In genomic region chr7:6607651-6608051, GRCh38 we compare ENCODE assay signal across 36 cellular contexts. TPM values are rescaled to one million over a fixed set of nuclear protein-coding genes. Genes with fewer than 3 reads are reported as not detected.
"Had no signal": no experiment of that assay in that cellular context is flagged by ENCODE, and none has a peak within 500 bp of the region (broad histone marks: within the 10 kb centered on the region; RNA-seq: fewer than 3 reads in every experiment).

No MANE protein-coding gene starts in this region.

- DNase-seq: activated CD4-positive, alpha-beta memory T cell treated with anti-CD3 and anti-CD28 coated beads, Interleukin-2, amount 10 ng/mL, durations not matched to agents 7 days and 5 days; activated CD4-positive, alpha-beta T cell treated with anti-CD3 and anti-CD28 coated beads, Interleukin-2, amount 10 ng/mL, durations not matched to agents 24 days and 14 days; activated CD4-positive, CD25-positive, alpha-beta regulatory T cell treated with anti-CD3 and anti-CD28 coated beads, Interleukin-2, amount 50 U/mL, for 72 hours; activated gamma-delta T cell treated with Interleukin-2 at 50 U/mL for 16 hours; activated naive CD4-positive, alpha-beta T cell treated with anti-CD3 and anti-CD28 coated beads, Interleukin-2, amount 50 U/mL, for 16 hours; activated naive CD8-positive, alpha-beta T cell treated with anti-CD3 and anti-CD28 coated beads, Interleukin-2, amount 50 U/mL, for 24 hours; activated T-cell treated with anti-CD3 and anti-CD28 coated beads, Interleukin-2, amount 50 U/mL, for 4 hours; amygdala; dermis blood vessel endothelial cell; effector CD4-positive, alpha-beta T cell; esophagus squamous epithelium; foreskin melanocyte; left ventricle myocardium inferior; mammary epithelial cell; nephron progenitor cell; ovary; retina; sigmoid colon; small intestine; stimulated activated CD4-positive, alpha-beta T cell treated with anti-CD3 and anti-CD28 coated beads, Interleukin-4, amount 100 ng/mL, for 24 hours; T-helper 9 cell; tibial artery; WERI-Rb-1 had no signal

- H3K9me3 Mint-ChIP-seq: activated CD4-positive, alpha-beta memory T cell treated with anti-CD3 and anti-CD28 coated beads, Interleukin-2, amount 10 ng/mL, durations not matched to agents 7 days and 5 days; activated CD4-positive, alpha-beta T cell treated with anti-CD3 and anti-CD28 coated beads, Interleukin-2, amount 10 ng/mL, durations not matched to agents 24 days and 14 days; activated naive CD8-positive, alpha-beta T cell treated with anti-CD3 and anti-CD28 coated beads, Interleukin-2, amount 50 U/mL, for 24 hours; activated T-cell treated with anti-CD3 and anti-CD28 coated beads, Interleukin-2, amount 50 U/mL, for 4 hours; activated T-helper 17 cell treated with anti-CD3 and anti-CD28 coated beads, Interleukin-2, amount 50 U/mL, for 72 hours; central memory CD8-positive, alpha-beta T cell; stimulated activated effector memory CD8-positive, alpha-beta T cell treated with anti-CD3 and anti-CD28 coated beads, Interleukin-12 subunit alpha, Interleukin-12 subunit beta, amount 100 ng/mL, for 72 hours; T-helper 1 cell treated with Interleukin-12 subunit alpha and Interleukin-12 subunit beta and Interleukin-4 antibody, amounts not matched to agents 30 μg/mL and 1 μg/mL, for 36 hours had no signal

- H3K27ac ChIP-seq: breast epithelium, epithelial cell of prostate, esophagus squamous epithelium, left ventricle myocardium inferior, neutrophil, ovary, prostate gland, sigmoid colon, suprapubic skin, tibial artery, WERI-Rb-1 had no signal

- H3K4me1 Mint-ChIP-seq: activated CD4-positive, alpha-beta memory T cell treated with anti-CD3 and anti-CD28 coated beads, Interleukin-2, amount 10 ng/mL, durations not matched to agents 7 days and 5 days; activated CD4-positive, alpha-beta T cell treated with anti-CD3 and anti-CD28 coated beads, Interleukin-2, amount 10 ng/mL, durations not matched to agents 24 days and 14 days; activated naive CD8-positive, alpha-beta T cell treated with anti-CD3 and anti-CD28 coated beads, Interleukin-2, amount 50 U/mL, for 24 hours; activated T-helper 17 cell treated with anti-CD3 and anti-CD28 coated beads, Interleukin-2, amount 50 U/mL, for 72 hours; nephron progenitor cell had no signal

- ATAC-seq: activated naive CD8-positive, alpha-beta T cell treated with anti-CD3 and anti-CD28 coated beads, Interleukin-2, amount 50 U/mL, for 24 hours; activated T-cell treated with anti-CD3 and anti-CD28 coated beads, Interleukin-2, amount 50 U/mL, for 4 hours; activated T-helper 17 cell treated with anti-CD3 and anti-CD28 coated beads, Interleukin-2, amount 50 U/mL, for 72 hours; stimulated activated effector memory CD8-positive, alpha-beta T cell treated with anti-CD3 and anti-CD28 coated beads, Interleukin-12 subunit alpha, Interleukin-12 subunit beta, amount 100 ng/mL, for 72 hours had no signal

- FAIRE-seq: colon, islet of Langerhans, small intestine, TTC549 had no signal

- H3K27me3 Mint-ChIP-seq: activated naive CD8-positive, alpha-beta T cell treated with anti-CD3 and anti-CD28 coated beads, Interleukin-2, amount 50 U/mL, for 24 hours; central memory CD8-positive, alpha-beta T cell had no signal

- H3K27me3 ChIP-seq: breast epithelium, esophagus squamous epithelium, ovary, sigmoid colon, suprapubic skin, tibial artery had no signal

- H3K9me3 ChIP-seq: breast epithelium, esophagus squamous epithelium, left ventricle myocardium inferior, neutrophil, ovary, prostate gland, sigmoid colon, suprapubic skin, tibial artery had no signal

- H3K4me3 Mint-ChIP-seq: activated CD4-positive, alpha-beta memory T cell treated with anti-CD3 and anti-CD28 coated beads, Interleukin-2, amount 10 ng/mL, durations not matched to agents 7 days and 5 days; activated CD4-positive, alpha-beta T cell treated with anti-CD3 and anti-CD28 coated beads, Interleukin-2, amount 10 ng/mL, durations not matched to agents 24 days and 14 days; activated naive CD8-positive, alpha-beta T cell treated with anti-CD3 and anti-CD28 coated beads, Interleukin-2, amount 50 U/mL, for 24 hours; activated T-cell treated with anti-CD3 and anti-CD28 coated beads, Interleukin-2, amount 50 U/mL, for 4 hours; activated T-helper 17 cell treated with anti-CD3 and anti-CD28 coated beads, Interleukin-2, amount 50 U/mL, for 72 hours; central memory CD8-positive, alpha-beta T cell; nephron progenitor cell; stimulated activated effector memory CD8-positive, alpha-beta T cell treated with anti-CD3 and anti-CD28 coated beads, Interleukin-12 subunit alpha, Interleukin-12 subunit beta, amount 100 ng/mL, for 72 hours; T-helper 1 cell treated with Interleukin-12 subunit alpha and Interleukin-12 subunit beta and Interleukin-4 antibody, amounts not matched to agents 30 μg/mL and 1 μg/mL, for 36 hours had no signal

- H3K4me3 ChIP-seq: breast epithelium, esophagus squamous epithelium, left ventricle myocardium inferior, ovary, prostate gland, sigmoid colon, suprapubic skin, tibial artery had no signal

- H3K27ac Mint-ChIP-seq: activated CD4-positive, alpha-beta memory T cell treated with anti-CD3 and anti-CD28 coated beads, Interleukin-2, amount 10 ng/mL, durations not matched to agents 7 days and 5 days; activated CD4-positive, alpha-beta T cell treated with anti-CD3 and anti-CD28 coated beads, Interleukin-2, amount 10 ng/mL, durations not matched to agents 24 days and 14 days; activated naive CD8-positive, alpha-beta T cell treated with anti-CD3 and anti-CD28 coated beads, Interleukin-2, amount 50 U/mL, for 24 hours; activated T-helper 17 cell treated with anti-CD3 and anti-CD28 coated beads, Interleukin-2, amount 50 U/mL, for 72 hours; nephron progenitor cell; stimulated activated effector memory CD8-positive, alpha-beta T cell treated with anti-CD3 and anti-CD28 coated beads, Interleukin-12 subunit alpha, Interleukin-12 subunit beta, amount 100 ng/mL, for 72 hours; T-helper 1 cell treated with Interleukin-12 subunit alpha and Interleukin-12 subunit beta and Interleukin-4 antibody, amounts not matched to agents 30 μg/mL and 1 μg/mL, for 36 hours had no signal

- H3K36me3 ChIP-seq: breast epithelium, ovary, prostate gland had no signal

- H3K4me1 ChIP-seq: breast epithelium, esophagus squamous epithelium, left ventricle myocardium inferior, prostate gland, sigmoid colon, suprapubic skin, tibial artery had no signal

RNA-seq across cellular contexts. Expression of gene GRID2IP, which starts 56.4 kb away (rescaled TPM):
- total RNA-seq: activated CD4-positive, alpha-beta T cell treated with anti-CD3 and anti-CD28 coated beads, Interleukin-2, amount 10 ng/mL, durations not matched to agents 24 days and 14 days; dermis blood vessel endothelial cell; glomerular endothelial cell; left ventricle myocardium inferior; mammary epithelial cell; sigmoid colon had no signal
